30 cellular contexts compared by ENCODE assay signal in the genomic region with DNA sequence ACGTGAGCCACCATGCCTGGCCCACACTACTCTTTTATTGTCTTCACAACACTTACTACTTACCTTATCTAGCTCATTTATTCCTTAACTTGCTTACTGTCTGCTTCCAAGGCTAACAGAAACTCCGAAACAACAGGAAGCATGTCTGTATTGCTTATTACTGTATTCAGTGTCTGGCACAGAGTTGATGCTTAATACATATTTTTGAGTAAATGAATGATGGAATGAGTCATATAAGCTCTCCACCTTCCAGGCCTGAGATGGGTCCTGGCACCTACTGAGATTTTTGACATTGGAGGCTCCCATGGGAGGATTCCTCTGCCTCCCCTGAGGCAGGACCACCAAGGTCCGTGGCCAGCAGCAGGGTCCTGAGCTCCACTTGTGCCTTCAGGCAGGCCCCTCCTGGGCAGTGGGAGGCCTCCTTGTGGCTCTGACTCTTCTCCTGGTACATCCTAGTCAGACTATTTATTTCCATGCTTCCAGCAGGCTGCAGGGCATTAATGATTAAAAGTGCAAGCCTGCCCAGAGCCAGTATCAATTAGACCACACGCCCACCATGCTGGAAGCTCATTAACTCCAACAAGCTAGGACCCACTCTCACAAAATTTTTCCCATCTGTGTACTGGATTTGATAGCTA.
"Had no signal": no experiment of that assay in that cellular context is flagged by ENCODE, and none has a peak within 500 bp of the region (broad histone marks: within the 10 kb centered on the region; RNA-seq: fewer than 3 reads in every experiment).

No MANE protein-coding gene starts in this region.

- DNase-seq: activated CD4-positive, alpha-beta T cell treated with anti-CD3 and anti-CD28 coated beads for 4 hours; activated CD8-positive, alpha-beta T cell treated with anti-CD3 and anti-CD28 coated beads for 36 hours; activated effector memory CD4-positive, alpha-beta T cell treated with Interleukin-2 at 50 U/mL for 16 hours; activated naive CD4-positive, alpha-beta T cell; activated naive CD8-positive, alpha-beta T cell treated with anti-CD3 and anti-CD28 coated beads, Interleukin-2, amount 50 U/mL, for 24 hours; activated T-cell treated with anti-CD3 and anti-CD28 coated beads, Interleukin-2, amount 50 U/mL, for 24 hours; amniotic stem cell; central memory CD4-positive, alpha-beta T cell; MG63; MV-4-11; NCI-H1092 treated with DMSO at 0.1 percent for 48 hours; NCI-H1417 treated with DMSO at 0.1 percent for 48 hours; NCI-H1694; NCI-H2029; NCI-H2107; NCI-H2171 treated with DMSO at 0.1 percent for 48 hours; NCI-H345; NCI-H510A; NCI-H526 treated with DMSO at 0.1 percent for 48 hours; NK-92 treated with Interleukin-12 subunit alpha and Interleukin-12 subunit beta, amount 100 ng/mL, for 24 hours; OCI-M1; SHP77 treated with DMSO at 0.1 percent for 48 hours had no signal

- H3K27ac Mint-ChIP-seq: activated CD8-positive, alpha-beta T cell treated with anti-CD3 and anti-CD28 coated beads for 36 hours; activated naive CD4-positive, alpha-beta T cell treated with anti-CD3 and anti-CD28 coated beads, Interleukin-2, amount 50 U/mL, for 72 hours; activated naive CD8-positive, alpha-beta T cell treated with anti-CD3 and anti-CD28 coated beads, Interleukin-2, amount 50 U/mL, for 24 hours; activated T-cell treated with anti-CD3 and anti-CD28 coated beads, Interleukin-2, amount 50 U/mL, for 24 hours; activated T-helper 1 cell treated with anti-CD3 and anti-CD28 coated beads, Interleukin-12 subunit alpha, Interleukin-12 subunit beta, Interleukin-2, Interleukin-4 antibody, amounts not matched to agents 30 ng/mL and 10 ng/mL and 1 ng/mL, durations not matched to agents 14 hours and 24 hours and 36 hours; T-helper 1 cell treated with Interleukin-12 subunit alpha and Interleukin-12 subunit beta and Interleukin-4 antibody, amounts not matched to agents 30 μg/mL and 1 μg/mL, for 36 hours had no signal

- ATAC-seq: activated CD4-positive, CD25-positive, alpha-beta regulatory T cell treated with anti-CD3 and anti-CD28 coated beads, Interleukin-2, amount 50 U/mL, for 24 hours; activated CD8-positive, alpha-beta T cell treated with anti-CD3 and anti-CD28 coated beads for 36 hours; activated naive CD4-positive, alpha-beta T cell treated with anti-CD3 and anti-CD28 coated beads, Interleukin-2, amount 50 U/mL, for 72 hours; activated naive CD8-positive, alpha-beta T cell treated with anti-CD3 and anti-CD28 coated beads, Interleukin-2, amount 50 U/mL, for 24 hours; Panc1 had no signal

- H3K4me3 ChIP-seq: ascending aorta, body of pancreas, MG63 had no signal

- FAIRE-seq: bronchial epithelial cell had no signal

- H3K4me1 ChIP-seq: ascending aorta had no signal

- H3K27ac ChIP-seq: ascending aorta had no signal

- H3K4me3 Mint-ChIP-seq: activated CD8-positive, alpha-beta T cell treated with anti-CD3 and anti-CD28 coated beads for 36 hours; activated naive CD8-positive, alpha-beta T cell treated with anti-CD3 and anti-CD28 coated beads, Interleukin-2, amount 50 U/mL, for 24 hours; activated T-cell treated with anti-CD3 and anti-CD28 coated beads, Interleukin-2, amount 50 U/mL, for 24 hours; activated T-helper 1 cell treated with anti-CD3 and anti-CD28 coated beads, Interleukin-12 subunit alpha, Interleukin-12 subunit beta, Interleukin-2, Interleukin-4 antibody, amounts not matched to agents 30 ng/mL and 10 ng/mL and 1 ng/mL, durations not matched to agents 14 hours and 24 hours and 36 hours; T-helper 1 cell treated with Interleukin-12 subunit alpha and Interleukin-12 subunit beta and Interleukin-4 antibody, amounts not matched to agents 30 μg/mL and 1 μg/mL, for 36 hours had no signal

- H3K9me3 ChIP-seq: ascending aorta, body of pancreas had no signal

- H3K4me1 Mint-ChIP-seq: activated naive CD8-positive, alpha-beta T cell treated with anti-CD3 and anti-CD28 coated beads, Interleukin-2, amount 50 U/mL, for 24 hours had no signal
